1 cellular context compared by ENCODE assay signal in the genomic region with DNA sequence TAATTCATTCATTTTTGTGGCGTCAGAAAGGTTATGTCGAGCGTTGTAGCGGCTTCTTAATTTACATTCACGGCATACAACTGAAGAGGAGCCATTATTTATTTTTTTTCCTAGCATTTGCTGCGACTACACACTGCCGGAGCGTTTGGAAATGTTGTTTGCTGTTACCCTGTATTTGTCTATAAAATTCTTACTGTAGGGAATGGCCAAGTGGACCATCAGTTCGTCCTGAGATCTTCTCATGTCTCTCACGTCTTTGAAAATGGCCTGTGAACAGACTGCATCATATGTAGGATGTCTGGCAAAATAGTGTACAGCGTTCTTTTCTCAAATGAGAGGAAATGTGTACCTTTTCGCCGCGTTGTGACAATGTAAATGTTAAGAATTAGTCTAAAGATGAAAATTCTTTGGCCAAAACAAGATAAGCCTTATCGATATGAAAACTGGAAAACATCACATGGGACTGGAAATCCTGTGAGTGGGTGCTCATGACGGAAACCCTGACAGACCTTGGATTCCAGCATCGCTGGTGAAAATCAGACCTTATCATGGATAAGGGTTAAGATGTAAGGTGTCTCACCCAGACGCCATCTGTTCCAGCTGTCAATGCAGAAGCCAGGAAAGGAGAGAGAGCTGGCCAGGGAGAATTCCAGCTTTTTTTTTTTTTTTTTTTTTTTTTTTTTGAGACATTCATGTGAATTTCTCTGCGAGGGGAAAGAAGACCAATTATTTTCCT.
TF ChIP-seq lines count a peak whose summit lies in the region.

No MANE protein-coding gene starts in this region.

TF ChIP-seq in K562, 482 proteins besides CTCF, POLR2A, EP300 and RAD21 (continued from another document):
- TF ChIP-seq MYBL2 (IDR thresholded peaks at IDR 0.05; ENCODE audit: low read depth) (no peak), MYBL2 (CRISPR knock-in tag; IDR thresholded peaks at IDR 0.05; ENCODE audit: borderline replicate concordance) (no peak), ZBTB1 (CRISPR knock-in tag; IDR thresholded peaks at IDR 0.05; ENCODE audit: borderline replicate concordance, low read depth) (no peak), JUNB (CRISPR knock-in tag; conservative IDR thresholded peaks at IDR 0.05) (no peak), HLTF (IDR thresholded peaks at IDR 0.05) (no peak), RBBP5 (IDR thresholded peaks at IDR 0.05; ENCODE audit: borderline replicate concordance, insufficient read depth, low read length, poor library complexity, severe bottlenecking) (no peak), GATAD2B (IDR thresholded peaks at IDR 0.05; ENCODE audit: borderline replicate concordance) (no peak), POLR2H (tag; IDR thresholded peaks at IDR 0.05; ENCODE audit: low read depth) (no peak), ZFP36 (IDR thresholded peaks at IDR 0.05; ENCODE audit: low read depth, low read length, partially characterized antibody) (no peak), MEF2A (IDR thresholded peaks at IDR 0.05; ENCODE audit: control insufficient read depth, low read depth, low read length) (no peak), RBM15 (IDR thresholded peaks at IDR 0.05; ENCODE audit: insufficient read depth, low read length) (no peak)
